Comparison of ENCODE assay signal across 24 cellular contexts in genomic region chr11:71210861-71211260, GRCh38. TPM values are rescaled to one million over a fixed set of nuclear protein-coding genes. Genes with fewer than 3 reads are reported as not detected.
"Had no signal": no experiment of that assay in that cellular context is flagged by ENCODE, and none has a peak within 500 bp of the region (broad histone marks: within the 10 kb centered on the region; RNA-seq: fewer than 3 reads in every experiment).

No MANE protein-coding gene starts in this region.

- H3K36me3 Mint-ChIP-seq: activated naive CD4-positive, alpha-beta T cell treated with anti-CD3 and anti-CD28 coated beads, Interleukin-2, amount 50 U/mL, for 72 hours; naive thymus-derived CD4-positive, alpha-beta T cell had no signal

- H3K27me3 ChIP-seq: colonic mucosa, hepatocyte, testis had no signal

- H3K4me3 Mint-ChIP-seq: activated T-cell treated with anti-CD3 and anti-CD28 coated beads, Interleukin-2, amount 50 U/mL, for 72 hours; effector memory CD8-positive, alpha-beta T cell; naive thymus-derived CD4-positive, alpha-beta T cell had no signal

- H3K27ac ChIP-seq: colonic mucosa, dorsolateral prefrontal cortex, gastroesophageal sphincter, hepatocyte, prostate gland, testis, uterus, VCaP had no signal

- H3K4me1 Mint-ChIP-seq: naive thymus-derived CD4-positive, alpha-beta T cell had no signal

- H3K27ac Mint-ChIP-seq: activated naive CD4-positive, alpha-beta T cell treated with anti-CD3 and anti-CD28 coated beads, Interleukin-2, amount 50 U/mL, for 72 hours; activated T-cell treated with anti-CD3 and anti-CD28 coated beads, Interleukin-2, amount 50 U/mL, for 72 hours; effector memory CD8-positive, alpha-beta T cell; naive thymus-derived CD4-positive, alpha-beta T cell had no signal

- H3K9me3 Mint-ChIP-seq: activated naive CD4-positive, alpha-beta T cell treated with anti-CD3 and anti-CD28 coated beads, Interleukin-2, amount 50 U/mL, for 72 hours; effector memory CD8-positive, alpha-beta T cell had no signal

- H3K4me3 ChIP-seq: colonic mucosa, dorsolateral prefrontal cortex, gastroesophageal sphincter, hepatocyte, prostate gland, testis, uterus had no signal

- H3K36me3 ChIP-seq: colonic mucosa, gastroesophageal sphincter, prostate gland, uterus had no signal

- H2AFZ ChIP-seq: hepatocyte had no signal

- ATAC-seq: activated naive CD4-positive, alpha-beta T cell treated with anti-CD3 and anti-CD28 coated beads, Interleukin-2, amount 50 U/mL, for 72 hours; activated T-cell treated with anti-CD3 and anti-CD28 coated beads, Interleukin-2, amount 50 U/mL, for 72 hours; effector memory CD8-positive, alpha-beta T cell; gastroesophageal sphincter; left cardiac atrium; naive thymus-derived CD4-positive, alpha-beta T cell; stimulated activated naive CD8-positive, alpha-beta T cell treated with anti-CD3 and anti-CD28 coated beads, Interleukin-15, Interleukin-2, amounts not matched to agents 100 U/mL and 50 U/mL, for 24 hours had no signal

- H3K4me2 ChIP-seq: hepatocyte had no signal

- H3K9me3 ChIP-seq: colonic mucosa, gastroesophageal sphincter, prostate gland, testis, uterus had no signal

- H3K4me1 ChIP-seq: colonic mucosa, prostate gland, testis, uterus had no signal

- DNase-seq: activated CD4-positive, alpha-beta T cell treated with anti-CD3 and anti-CD28 coated beads for 4 hours; activated CD4-positive, alpha-beta T cell treated with anti-CD3 and anti-CD28 coated beads, Interleukin-2, amount 50 U/mL, for 4 hours; activated naive CD4-positive, alpha-beta T cell; activated T-cell treated with anti-CD3 and anti-CD28 coated beads for 4 hours; activated T-cell treated with anti-CD3 and anti-CD28 coated beads, Interleukin-2, amount 50 U/mL, for 72 hours; colonic mucosa; dorsolateral prefrontal cortex; effector memory CD8-positive, alpha-beta T cell; erythroblast; left cardiac atrium; midbrain; naive thymus-derived CD4-positive, alpha-beta T cell; retina; stimulated activated CD4-positive, alpha-beta T cell treated with anti-CD3 and anti-CD28 coated beads, Interleukin-2, amount 100 ng/mL, for 48 hours; stimulated activated naive CD8-positive, alpha-beta T cell treated with anti-CD3 and anti-CD28 coated beads, Interleukin-15, Interleukin-2, amounts not matched to agents 100 U/mL and 50 U/mL, for 24 hours; testis; trophoblast cell; uterus had no signal

RNA-seq across cellular contexts. Expression of gene SHANK2, which starts 41.5 kb away (rescaled TPM):
- total RNA-seq: activated naive CD4-positive, alpha-beta T cell treated with anti-CD3 and anti-CD28 coated beads, Interleukin-2, amount 50 U/mL, for 72 hours; T-helper 1 cell treated with Interleukin-12 subunit alpha and Interleukin-12 subunit beta and Interleukin-4 antibody, amounts not matched to agents 30 ng/mL and 1 ng/mL, for 36 hours had no signal
- polyA plus RNA-seq: naive thymus-derived CD4-positive, alpha-beta T cell had no signal
